23 cellular contexts compared by ENCODE assay signal in the genomic region with DNA sequence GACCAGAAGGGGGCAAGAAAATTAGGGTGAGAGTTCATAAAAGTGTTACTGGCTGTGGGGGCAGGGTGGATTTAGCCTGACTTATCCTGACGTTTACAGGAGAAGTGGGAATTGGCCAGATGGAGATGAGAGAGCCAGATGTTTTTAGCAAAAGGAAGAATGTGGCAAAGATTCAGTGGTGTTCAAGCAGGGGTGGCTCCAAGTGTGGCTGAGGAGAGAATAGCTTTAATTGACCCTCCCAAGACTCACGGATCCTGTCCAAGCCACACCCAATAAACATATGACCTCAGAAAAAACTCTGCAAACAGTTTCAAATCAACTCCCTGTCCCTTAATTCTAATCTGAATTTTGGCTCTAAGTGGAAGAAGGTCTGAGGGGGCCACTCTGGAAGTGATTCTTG. TPM values are rescaled to one million over a fixed set of nuclear protein-coding genes. Genes with fewer than 3 reads are reported as not detected.
DNase-seq lines count a peak whose midpoint lies in the region; ATAC-seq and TF ChIP-seq lines count a peak whose summit lies in the region.
"Had no signal": no experiment of that assay in that cellular context is flagged by ENCODE, and none has a peak within 500 bp of the region (broad histone marks: within the 10 kb centered on the region; RNA-seq: fewer than 3 reads in every experiment).

No MANE protein-coding gene starts in this region.

- H3K27me3 ChIP-seq in MG63 (no peaks in the 10 kb centered on the region), stomach (no peaks in the 10 kb centered on the region)
- H3K27me3 ChIP-seq: esophagus squamous epithelium, left lung, SJCRH30, vagina had no signal

- TF ChIP-seq POLR2A in stomach (IDR thresholded peaks at IDR 0.05): no peak

- no peak for ATAC-seq in stimulated activated naive CD8-positive, alpha-beta T cell treated with anti-CD3 and anti-CD28 coated beads, Interleukin-15, Interleukin-2, amounts not matched to agents 100 U/mL and 50 U/mL, for 24 hours
- ATAC-seq in HG02798 (IDR thresholded peaks at IDR 0.05; ENCODE audit: poor library complexity, unreplicated experiment): no peak
- ATAC-seq: left lung had no signal

- peaks cover 25 to 55% (median 38%) of the 10 kb centered on the region in 4 donors for H3K4me1 ChIP-seq in stomach
- H3K4me1 ChIP-seq: SJCRH30 had no signal

- WGBS in stomach, 5 donors: 14 to 28% (median 22%) methylated on average over 2 of the region's 2 CpGs

- H3K4me3 ChIP-seq in MG63: no peak overlapping the region
- no peak overlapping the region for H3K4me3 ChIP-seq in fibroblast of mammary gland (ENCODE audit: control insufficient read depth, low read depth, low read length)
- no peak overlapping the region for H3K4me3 ChIP-seq in stomach
- H3K4me3 ChIP-seq: esophagus squamous epithelium, left lung, SJCRH30, vagina had no signal

- H3K27ac ChIP-seq in stomach: peak overlapping the region in 3 of 5 donors; percentile 15 to 90 (median 84)
- H3K27ac ChIP-seq: esophagus squamous epithelium, left lung, SJCRH30, vagina had no signal

- intact Hi-C loops in stomach (cut with DNase I; ENCODE audit: low total_unique reads): no loop called here

- H3K9me3 ChIP-seq in MG63 (no peaks in the 10 kb centered on the region), stomach (no peaks in the 10 kb centered on the region)
- H3K9me3 ChIP-seq: SJCRH30, vagina had no signal

- peak; percentile 34 for DNase-seq in NCI-H748 (lab: John Stamatoyannopoulos, UW; ENCODE audit: unreplicated experiment)
- DNase-seq in NCI-H748 treated with DMSO at 0.1 percent for 48 hours (lab: John Stamatoyannopoulos, UW): no peak
- DNase-seq in MG63: peak; percentile 24
- peak; percentile 86 for DNase-seq in fibroblast of mammary gland (ENCODE audit: low read depth)
- no peak for DNase-seq in stomach
- no peak for DNase-seq in stimulated activated naive CD8-positive, alpha-beta T cell treated with anti-CD3 and anti-CD28 coated beads, Interleukin-15, Interleukin-2, amounts not matched to agents 100 U/mL and 50 U/mL, for 24 hours
- DNase-seq in DMS53 (lab: John Stamatoyannopoulos, UW): no peak
- DNase-seq: activated effector memory CD4-positive, alpha-beta T cell treated with Interleukin-2 at 50 U/mL for 16 hours; activated naive CD8-positive, alpha-beta T cell treated with anti-CD3 and anti-CD28 coated beads, Interleukin-2, amount 10 ng/mL, durations not matched to agents 7 days and 5 days; activated T-cell treated with anti-CD3 and anti-CD28 coated beads for 4 hours; caudate nucleus; DMS79 treated with DMSO at 0.1 percent for 48 hours; esophagus squamous epithelium; GF-D8; HFFc6; left lung; mesendoderm; NCI-H187; NCI-H526 treated with DMSO at 0.1 percent for 48 hours; SJCRH30; stimulated activated naive CD4-positive, alpha-beta T cell treated with Interleukin-2 at 50 U/mL for 16 hours had no signal

- peak; percentile 1 for TF ChIP-seq CTCF in fibroblast of mammary gland (conservative IDR thresholded peaks at IDR 0.05; ENCODE audit: control insufficient read depth, insufficient read depth, low read depth, low read length)
- no peak for TF ChIP-seq CTCF in stomach (IDR thresholded peaks at IDR 0.05)

- TF ChIP-seq EP300 in stomach (IDR thresholded peaks at IDR 0.05): no peak

- H3K36me3 ChIP-seq in MG63 (no peaks in the 10 kb centered on the region), stomach (peaks cover 0 to 7% (median under 1%) of the 10 kb centered on the region in 4 donors)
- H3K36me3 ChIP-seq: SJCRH30, vagina had no signal

RNA-seq across cellular contexts. Expression of a gene that starts 35.2 kb away (rescaled TPM):
- total RNA-seq in MG63 (2014; rRNA removed; shearing (Covaris generic); ENCODE audit: low replicate concordance): 17.9 and 20.0 TPM in 2 replicates
- total RNA-seq in stomach: 100 to 1,000 TPM in 1 of 5 donors, 10 to 100 TPM in 4; 21.4 to 144 (median 51.9) TPM
- polyA plus RNA-seq in stomach: 10 to 100 TPM in 2 of 3 donors, 1 to 10 TPM in 1; 8.1 to 11.9 (median 10.6) TPM

Comparison
In these comparisons a context has a peak if more than half of its experiments do, and no peak if none do; other contexts are left out.
1. DNase-seq: peak in NCI-H748 (single experiment), MG63 (single experiment) and fibroblast of mammary gland (single experiment); none in NCI-H748 treated with DMSO at 0.1 percent for 48 hours (single experiment), stomach (single experiment), stimulated activated naive CD8-positive, alpha-beta T cell treated with anti-CD3 and anti-CD28 coated beads, Interleukin-15, Interleukin-2, amounts not matched to agents 100 U/mL and 50 U/mL, for 24 hours (single experiment) and DMS53 (single experiment).